Comparison of ENCODE assay signal across 8 cellular contexts in the genomic region with DNA sequence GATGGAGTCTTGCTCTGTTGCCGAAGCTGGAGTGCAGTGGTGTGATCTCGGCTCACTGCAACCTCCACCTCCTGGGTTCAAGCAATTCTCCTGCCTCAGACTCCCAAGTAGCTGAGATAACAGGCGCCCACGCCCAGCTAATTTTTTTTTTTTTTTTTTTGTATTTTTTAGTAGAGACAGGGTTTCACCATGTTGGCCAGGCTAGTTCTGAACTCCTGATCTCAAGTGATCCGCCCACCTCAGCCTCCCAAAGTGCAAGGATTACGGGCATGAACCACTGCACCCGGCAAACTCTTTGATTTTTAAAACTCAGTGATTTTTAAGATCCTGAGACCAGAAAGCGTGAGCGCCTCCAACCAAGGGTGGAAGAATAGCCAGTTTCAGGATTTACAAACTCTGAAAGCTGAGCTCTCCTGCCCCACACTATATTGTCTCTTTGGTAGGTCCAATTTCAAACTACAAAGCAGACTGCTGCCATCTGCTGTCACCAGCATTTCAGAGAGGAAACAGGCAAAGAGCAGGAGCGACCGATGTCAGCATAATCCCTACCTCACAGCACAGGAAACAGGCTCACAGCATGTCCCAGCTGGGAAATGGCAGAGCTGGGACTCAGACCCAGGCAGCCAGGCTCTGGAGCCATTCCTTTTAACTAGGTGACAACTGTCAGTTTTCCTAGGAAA. TPM values are rescaled to one million over a fixed set of nuclear protein-coding genes. Genes with fewer than 3 reads are reported as not detected.
DNase-seq lines count a peak whose midpoint lies in the region; ATAC-seq, FAIRE-seq and TF ChIP-seq lines count a peak whose summit lies in the region.

No MANE protein-coding gene starts in this region.

- H3K4me3 Mint-ChIP-seq in natural killer cell treated with Interleukin-12 subunit alpha and Interleukin-12 subunit beta and Interleukin-15 and Interleukin-18, amount 100 ng/mL, for 72 hours, result no peak overlapping the region

- SMC1A ChIA-PET in GM12878 (lab: Charles Lee; ENCODE audit: uncharacterized antibody, unreplicated experiment), result interaction anchor here (0.7 to 2.5 kb wide), 10 partner anchors 9 to 110 kb away, joined by 3 to 8 read pairs (median 5); partner anchors contain the start of genes FLT3LG, NOSIP and RRAS

- CTCF ChIA-PET in GM12878 (lab: Yijun Ruan, JAX), result interaction anchor here (1.0 to 6.5 kb wide), 25 partner anchors 9 to 191 kb away, joined by 3 to 96 read pairs (median 8); partner anchors contain the start of genes BCL2L12, FLT3LG, IRF3 and NOSIP

- no peaks in the 10 kb centered on the region for H3K27me3 ChIP-seq in GM12878 (replicated peaks in 1 of 2; ENCODE audit: control insufficient read depth in 2 of 2, insufficient read depth in 2 of 2, low read length in 1 of 2)

- intact Hi-C loops in GM12878 (cut with micrococcal nuclease; ENCODE audit: unreplicated experiment), result loop anchor here (1.0 kb wide), 1 partner anchor 68 kb away; no protein-coding TSS in a partner anchor

- peaks cover 10% of the 10 kb centered on the region for H3K79me2 ChIP-seq in GM12878 (ENCODE audit: control insufficient read depth, insufficient read depth, low read length)

- BruUV-seq in GM12878 (replicated peaks; lab: Mats Ljungman, UMichigan), result no TSS peak

- peak; percentile 5 to 36 (median 19); a peak in 2 of 6 replicates for TF ChIP-seq CTCF in GM12878 (IDR thresholded peaks at IDR 0.05 in 2 of 3, conservative IDR thresholded peaks at IDR 0.05 in 1 of 3; ENCODE audit: control insufficient read depth in 2 of 3, extremely low read depth in 1 of 3, insufficient read depth in 1 of 3, low read depth in 3 of 3, low read length in 3 of 3)

- POLR2A ChIA-PET in GM12878 (lab: Charles Lee), result interaction anchor here (0.6 to 2.0 kb wide), 6 partner anchors 8 to 1683 kb away, joined by 3 to 8 read pairs (median 6); partner anchors contain the start of gene RRAS

- no peak for TF ChIP-seq RAD21 in GM12878 (IDR thresholded peaks at IDR 0.05; ENCODE audit: insufficient read depth, low read depth, low read length)

- RAD21 ChIA-PET in GM12878 (lab: Charles Lee; ENCODE audit: unreplicated experiment), result interaction anchor here (0.7 to 3.6 kb wide), 8 partner anchors 9 to 107 kb away, joined by 3 to 14 read pairs (median 4); partner anchors contain the start of genes NOSIP, PRRG2 and SCAF1

- peaks cover 1 to 4% of the 10 kb centered on the region in 2 experiments; a peak in 3 of 4 replicates for H3K36me3 ChIP-seq in GM12878 (ENCODE audit: control insufficient read depth in 2 of 2, insufficient read depth in 2 of 2, low read length in 1 of 2)

- H3K36me3 Mint-ChIP-seq in natural killer cell treated with Interleukin-12 subunit alpha and Interleukin-12 subunit beta and Interleukin-15 and Interleukin-18, amount 100 ng/mL, for 72 hours, result no peaks in the 10 kb centered on the region

- no peaks in the 10 kb centered on the region for H3K9me3 ChIP-seq in GM12878 (replicated peaks; ENCODE audit: control insufficient read depth, insufficient read depth, low read length)

- no peaks in the 10 kb centered on the region for H3K27me3 Mint-ChIP-seq in natural killer cell treated with Interleukin-12 subunit alpha and Interleukin-12 subunit beta and Interleukin-15 and Interleukin-18, amount 100 ng/mL, for 72 hours

- no peak overlapping the region for H3K4me3 ChIP-seq in GM12878

- H3K9ac ChIP-seq in GM12878 (ENCODE audit: control insufficient read depth, insufficient read depth, low read length), result no peak overlapping the region

- H3K4me1 Mint-ChIP-seq in natural killer cell treated with Interleukin-12 subunit alpha and Interleukin-12 subunit beta and Interleukin-15 and Interleukin-18, amount 100 ng/mL, for 72 hours (ENCODE audit: low read depth in 2 of 2), result peaks cover 23 to 30% of the 10 kb centered on the region in 2 donors

- H4K20me1 ChIP-seq in GM12878 (ENCODE audit: control insufficient read depth, insufficient read depth), result no peaks in the 10 kb centered on the region

- in situ Hi-C loops in GM12878 (cut with MboI), result no loop called here

- no peak overlapping the region for H2AFZ ChIP-seq in GM12878 (ENCODE audit: control insufficient read depth, low read depth, low read length)

- 95% methylated on average over 11 of the region's 11 CpGs for WGBS in GM12878 (ENCODE audit: insufficient coverage, insufficient replicate concordance, low lambda C conversion rate, missing lambda C conversion rate)

- no peak overlapping the region for H3K27ac ChIP-seq in GM12878 (ENCODE audit: control insufficient read depth, insufficient read depth)

- H3K27ac Mint-ChIP-seq in natural killer cell treated with Interleukin-12 subunit alpha and Interleukin-12 subunit beta and Interleukin-15 and Interleukin-18, amount 100 ng/mL, for 72 hours, result no peak overlapping the region

- ATAC-seq in GM12878, result peak; percentile 60; the same call in 2 of the 3 replicates
- no peak for ATAC-seq in natural killer cell treated with Interleukin-12 subunit alpha and Interleukin-12 subunit beta and Interleukin-15 and Interleukin-18, amount 100 ng/mL, for 72 hours

- H3K4me2 ChIP-seq in GM12878 (ENCODE audit: control insufficient read depth, insufficient read depth), result no peak overlapping the region

- FAIRE-seq in GM12878 (lab: Jason Lieb, UNC), result no peak

- DNase-seq in GDM1 (lab: John Stamatoyannopoulos, UW) (peak; percentile 9), NCI-H1694 treated with DMSO at 0.1 percent for 48 hours (lab: John Stamatoyannopoulos, UW) (peak; percentile 83), GM12878 (ENCODE audit: low read depth, low spot score) (no peak), myocyte (ENCODE audit: low read depth) (peak; percentile 56), germinal center (ENCODE audit: low spot score) (no peak), GOT3 (lab: John Stamatoyannopoulos, UW) (no peak), LoVo (ENCODE audit: low spot score) (no peak)
- no peak for DNase-seq in natural killer cell treated with Interleukin-12 subunit alpha and Interleukin-12 subunit beta and Interleukin-15 and Interleukin-18, amount 100 ng/mL, for 72 hours (ENCODE audit: low spot score)

- H3K4me1 ChIP-seq in GM12878 (ENCODE audit: control insufficient read depth, insufficient read depth, low read length), result peaks cover 11% of the 10 kb centered on the region

- no peaks in the 10 kb centered on the region for H3K9me3 Mint-ChIP-seq in natural killer cell treated with Interleukin-12 subunit alpha and Interleukin-12 subunit beta and Interleukin-15 and Interleukin-18, amount 100 ng/mL, for 72 hours

- no peak for TF ChIP-seq POLR2A in GM12878 (IDR thresholded peaks at IDR 0.05; ENCODE audit: low read depth, low read length)

- no peak for TF ChIP-seq EP300 in GM12878 (IDR thresholded peaks at IDR 0.05; ENCODE audit: borderline replicate concordance in 1 of 2, control insufficient read depth in 1 of 2, low read depth in 2 of 2, low read length in 2 of 2)

RNA-seq across cellular contexts. Expression of gene NOSIP, which starts 9.2 kb away (rescaled TPM):
- total RNA-seq in GM12878 (2013; cell fraction: nucleolus; rRNA removed), result 16.5 and 19.8 TPM in 2 replicates
- total RNA-seq in GM12878 (2014; rRNA removed) (68.6 and 75.3 TPM in 2 replicates), GM12878 (2014; rRNA removed; fragmentation: Illumina TruSeq; extraction: Trizol) (34.2 and 38.6 TPM in 2 replicates), GM12878 (2021) (51.8 and 55.0 TPM in 2 replicates), myocyte (51.3 and 68.7 TPM in 2 replicates)
- 19.9 TPM for polyA plus RNA-seq in GM12878 (2011; ENCODE audit: low read depth)
- polyA plus RNA-seq in GM12878 (2011; rRNA removed) (25.0 and 45.1 TPM in 2 replicates), GM12878 (2014; fragmentation: Illumina TruSeq; extraction: Trizol) (12.4 and 27.9 TPM in 2 replicates), GM12878 (2014; fragmentation: Nextera tagmentation; extraction: Ambion mirVana) (10 to 100 TPM in 1 of 2 experiments, 1 to 10 TPM in 1; 7.2 to 20.1 TPM), GM12878 (2014; rRNA removed) (65.5 and 70.6 TPM in 2 replicates), GM12878 (2016; fragmentation: Nextera tagmentation; extraction: Ambion mirVana) (10 to 100 TPM; 75.8 to 85.5 TPM)
- 81.2 and 120 TPM in 2 replicates for polyA plus RNA-seq in GM12878 (2011; cell fraction: cytosol; rRNA removed)
- 97.3 and 127 TPM in 2 replicates for polyA plus RNA-seq in GM12878 (2011; cell fraction: nucleus; rRNA removed)
- 45.3 and 48.3 TPM in 2 replicates for polyA plus RNA-seq in GM12878 (2012)
- 44.5 and 78.1 TPM in 2 replicates for polyA minus RNA-seq in GM12878 (2011; rRNA and poly(A)+ RNA removed)
- polyA minus RNA-seq in GM12878 (2011; cell fraction: cytosol; rRNA and poly(A)+ RNA removed), result 20.8 and 31.5 TPM in 2 replicates
- 16.6 and 24.8 TPM in 2 replicates for polyA minus RNA-seq in GM12878 (2011; cell fraction: nucleus; rRNA and poly(A)+ RNA removed)
- polyA plus RNA-seq in myocyte (2012), result 74.7 TPM
- total RNA-seq in natural killer cell treated with Interleukin-12 subunit alpha and Interleukin-12 subunit beta and Interleukin-15 and Interleukin-18, amount 100 ng/mL, for 72 hours, result 10 to 100 TPM; 70.6 to 75.2 TPM

RNA-seq across cellular contexts. Expression of gene PRRG2, which starts 10.0 kb away (rescaled TPM):
- 1.2 and 2.2 TPM in 2 replicates for total RNA-seq in GM12878 (2013; cell fraction: nucleolus; rRNA removed)
- 1.3 TPM in 2 replicates for total RNA-seq in GM12878 (2014; rRNA removed)
- total RNA-seq in GM12878 (2014; rRNA removed; fragmentation: Illumina TruSeq; extraction: Trizol), result 0.40 and 0.46 TPM in 2 replicates
- total RNA-seq in GM12878 (2021), result 0.82 and 1.6 TPM in 2 replicates
- polyA plus RNA-seq in GM12878 (2011; ENCODE audit: low read depth), result 1.8 TPM
- 0.37 and 1.3 TPM in 2 replicates for polyA plus RNA-seq in GM12878 (2011; rRNA removed)
- polyA plus RNA-seq in GM12878 (2011; cell fraction: cytosol; rRNA removed), result 1.3 and 1.6 TPM in 2 replicates
- polyA plus RNA-seq in GM12878 (2011; cell fraction: nucleus; rRNA removed), result 1.1 and 1.4 TPM in 2 replicates
- polyA plus RNA-seq in GM12878 (2012), result 0.76 and 1.0 TPM in 2 replicates
- polyA plus RNA-seq in GM12878 (2014; fragmentation: Illumina TruSeq; extraction: Trizol), result 0.50 and 1.0 TPM in 2 replicates
- polyA plus RNA-seq in GM12878 (2014; fragmentation: Nextera tagmentation; extraction: Ambion mirVana), result under 1 TPM; 0.09 to 0.21 TPM
- 1.6 and 2.1 TPM in 2 replicates for polyA plus RNA-seq in GM12878 (2014; rRNA removed)
- 1 to 10 TPM in 1 of 2 experiments, under 1 TPM in 1; 0.66 to 1.1 TPM for polyA plus RNA-seq in GM12878 (2016; fragmentation: Nextera tagmentation; extraction: Ambion mirVana)
- polyA minus RNA-seq in GM12878 (2011; rRNA and poly(A)+ RNA removed), result 0.44 and 2.5 TPM in 2 replicates
- polyA minus RNA-seq in GM12878 (2011; cell fraction: cytosol; rRNA and poly(A)+ RNA removed), result 1.1 and 1.8 TPM in 2 replicates
- polyA minus RNA-seq in GM12878 (2011; cell fraction: nucleus; rRNA and poly(A)+ RNA removed), result 2.4 and 4.3 TPM in 2 replicates
- total RNA-seq in myocyte, result 0.16 TPM in 1 of 2 replicates, not detected in the other
- polyA plus RNA-seq in myocyte (2012), result 0.62 TPM
- total RNA-seq in natural killer cell treated with Interleukin-12 subunit alpha and Interleukin-12 subunit beta and Interleukin-15 and Interleukin-18, amount 100 ng/mL, for 72 hours, result 1 to 10 TPM in 1 of 2 donors, under 1 TPM in 1; 0.81 to 1.5 TPM

RNA-seq across cellular contexts. Expression of gene PRR12, which starts 19.8 kb away (rescaled TPM):
- 10.0 and 11.4 TPM in 2 replicates for total RNA-seq in GM12878 (2013; cell fraction: nucleolus; rRNA removed)
- total RNA-seq in GM12878 (2014; rRNA removed) (1.5 and 1.8 TPM in 2 replicates), GM12878 (2014; rRNA removed; fragmentation: Illumina TruSeq; extraction: Trizol) (0.83 and 0.94 TPM in 2 replicates), GM12878 (2021) (22.7 and 25.3 TPM in 2 replicates), myocyte (3.2 and 4.4 TPM in 2 replicates)
- 1.4 TPM for polyA plus RNA-seq in GM12878 (2011; ENCODE audit: low read depth)
- polyA plus RNA-seq in GM12878 (2011; rRNA removed) (0.13 and 0.30 TPM in 2 replicates), GM12878 (2014; fragmentation: Illumina TruSeq; extraction: Trizol) (0.78 and 2.6 TPM in 2 replicates), GM12878 (2014; fragmentation: Nextera tagmentation; extraction: Ambion mirVana) (under 1 TPM; 0.02 to 0.11 TPM), GM12878 (2014; rRNA removed) (5.4 and 8.5 TPM in 2 replicates), GM12878 (2016; fragmentation: Nextera tagmentation; extraction: Ambion mirVana) (1 to 10 TPM; 1.5 to 1.8 TPM)
- polyA plus RNA-seq in GM12878 (2011; cell fraction: cytosol; rRNA removed), result 0.52 and 0.55 TPM in 2 replicates
- 2.6 and 6.4 TPM in 2 replicates for polyA plus RNA-seq in GM12878 (2011; cell fraction: nucleus; rRNA removed)
- 6.4 and 7.2 TPM in 2 replicates for polyA plus RNA-seq in GM12878 (2012)
- polyA minus RNA-seq in GM12878 (2011; rRNA and poly(A)+ RNA removed), result 0.51 and 1.4 TPM in 2 replicates
- 4.1 and 4.4 TPM in 2 replicates for polyA minus RNA-seq in GM12878 (2011; cell fraction: cytosol; rRNA and poly(A)+ RNA removed)
- polyA minus RNA-seq in GM12878 (2011; cell fraction: nucleus; rRNA and poly(A)+ RNA removed), result 2.2 and 3.0 TPM in 2 replicates
- 11.2 TPM for polyA plus RNA-seq in myocyte (2012)
- 10 to 100 TPM; 29.7 to 45.7 TPM for total RNA-seq in natural killer cell treated with Interleukin-12 subunit alpha and Interleukin-12 subunit beta and Interleukin-15 and Interleukin-18, amount 100 ng/mL, for 72 hours

RNA-seq across cellular contexts. Expression of gene RCN3, which starts 43.3 kb away (rescaled TPM):
- 2.0 TPM in 1 of 2 replicates, not detected in the other for total RNA-seq in GM12878 (2013; cell fraction: nucleolus; rRNA removed)
- total RNA-seq in GM12878 (2014; rRNA removed) (not detected in 2 replicates), GM12878 (2014; rRNA removed; fragmentation: Illumina TruSeq; extraction: Trizol) (0.32 and 0.49 TPM in 2 replicates), GM12878 (2021) (0.27 and 0.38 TPM in 2 replicates), myocyte (102 and 136 TPM in 2 replicates)
- 0.18 TPM for polyA plus RNA-seq in GM12878 (2011; ENCODE audit: low read depth)
- polyA plus RNA-seq in GM12878 (2011; rRNA removed) (0.12 TPM in 1 of 2 replicates, not detected in the other), GM12878 (2014; fragmentation: Illumina TruSeq; extraction: Trizol) (0.21 TPM in 1 of 2 replicates, not detected in the other), GM12878 (2014; fragmentation: Nextera tagmentation; extraction: Ambion mirVana) (not detected), GM12878 (2014; rRNA removed) (0.96 and 1.7 TPM in 2 replicates), GM12878 (2016; fragmentation: Nextera tagmentation; extraction: Ambion mirVana) (under 1 TPM; 0.49 to 0.99 TPM)
- polyA plus RNA-seq in GM12878 (2011; cell fraction: cytosol; rRNA removed), result 0.07 and 0.15 TPM in 2 replicates
- 0.09 TPM in 1 of 2 replicates, not detected in the other for polyA plus RNA-seq in GM12878 (2011; cell fraction: nucleus; rRNA removed)
- 1.0 and 3.9 TPM in 2 replicates for polyA plus RNA-seq in GM12878 (2012)
- polyA minus RNA-seq in GM12878 (2011; rRNA and poly(A)+ RNA removed), result not detected in 2 replicates
- polyA minus RNA-seq in GM12878 (2011; cell fraction: cytosol; rRNA and poly(A)+ RNA removed), result not detected in 2 replicates
- not detected in 2 replicates for polyA minus RNA-seq in GM12878 (2011; cell fraction: nucleus; rRNA and poly(A)+ RNA removed)
- 275 TPM for polyA plus RNA-seq in myocyte (2012)
- 1 to 10 TPM; 1.6 to 2.0 TPM for total RNA-seq in natural killer cell treated with Interleukin-12 subunit alpha and Interleukin-12 subunit beta and Interleukin-15 and Interleukin-18, amount 100 ng/mL, for 72 hours

RNA-seq across cellular contexts. Expression of gene FCGRT, which starts 58.7 kb away (rescaled TPM):
- total RNA-seq in GM12878 (2013; cell fraction: nucleolus; rRNA removed), result 2.1 and 3.3 TPM in 2 replicates
- total RNA-seq in GM12878 (2014; rRNA removed) (0.51 TPM in 1 of 2 replicates, not detected in the other), GM12878 (2014; rRNA removed; fragmentation: Illumina TruSeq; extraction: Trizol) (not detected in 2 replicates), GM12878 (2021) (0.56 and 2.4 TPM in 2 replicates), myocyte (111 and 122 TPM in 2 replicates)
- polyA plus RNA-seq in GM12878 (2011; ENCODE audit: low read depth), result 1.00 TPM
- polyA plus RNA-seq in GM12878 (2011; rRNA removed) (0.78 and 0.81 TPM in 2 replicates), GM12878 (2014; fragmentation: Illumina TruSeq; extraction: Trizol) (0.19 TPM in 1 of 2 replicates, not detected in the other), GM12878 (2014; fragmentation: Nextera tagmentation; extraction: Ambion mirVana) (under 1 TPM in 1 of 2 experiments, not detected in 1; 0.18 TPM), GM12878 (2014; rRNA removed) (0.29 and 0.49 TPM in 2 replicates), GM12878 (2016; fragmentation: Nextera tagmentation; extraction: Ambion mirVana) (under 1 TPM; 0.11 to 0.43 TPM)
- 0.60 and 0.65 TPM in 2 replicates for polyA plus RNA-seq in GM12878 (2011; cell fraction: cytosol; rRNA removed)
- polyA plus RNA-seq in GM12878 (2011; cell fraction: nucleus; rRNA removed), result 0.54 and 0.93 TPM in 2 replicates
- polyA plus RNA-seq in GM12878 (2012), result 1.7 and 2.5 TPM in 2 replicates
- not detected in 2 replicates for polyA minus RNA-seq in GM12878 (2011; rRNA and poly(A)+ RNA removed)
- not detected in 2 replicates for polyA minus RNA-seq in GM12878 (2011; cell fraction: cytosol; rRNA and poly(A)+ RNA removed)
- polyA minus RNA-seq in GM12878 (2011; cell fraction: nucleus; rRNA and poly(A)+ RNA removed), result 0.24 TPM in 1 of 2 replicates, not detected in the other
- polyA plus RNA-seq in myocyte (2012), result 145 TPM
- 1 to 10 TPM; 1.6 to 3.0 TPM for total RNA-seq in natural killer cell treated with Interleukin-12 subunit alpha and Interleukin-12 subunit beta and Interleukin-15 and Interleukin-18, amount 100 ng/mL, for 72 hours

Comparison
In these comparisons a context has a peak if more than half of its experiments do, and no peak if none do; other contexts are left out.
1. DNase-seq: peak in GDM1 (single experiment), NCI-H1694 treated with DMSO at 0.1 percent for 48 hours (single experiment) and myocyte (single experiment); none in GM12878 (single experiment), germinal center (single experiment), GOT3 (single experiment), natural killer cell treated with Interleukin-12 subunit alpha and Interleukin-12 subunit beta and Interleukin-15 and Interleukin-18, amount 100 ng/mL, for 72 hours (single experiment) and LoVo (single experiment).